12 cellular contexts compared by ENCODE assay signal in genomic region chr16:13390093-13390985, GRCh38.
DNase-seq lines count a peak whose midpoint lies in the region; ATAC-seq and TF ChIP-seq lines count a peak whose summit lies in the region.
"Had no signal": no experiment of that assay in that cellular context is flagged by ENCODE, and none has a peak within 500 bp of the region (broad histone marks: within the 10 kb centered on the region; RNA-seq: fewer than 3 reads in every experiment).

No MANE protein-coding gene starts in this region.

- no peaks in the 10 kb centered on the region for H3K4me1 Mint-ChIP-seq in activated T-helper 17 cell treated with anti-CD3 and anti-CD28 coated beads, Interleukin-2, amount 50 U/mL, for 72 hours

- H3K9me3 Mint-ChIP-seq in activated T-helper 17 cell treated with anti-CD3 and anti-CD28 coated beads, Interleukin-2, amount 50 U/mL, for 72 hours, result peaks cover 19% of the 10 kb centered on the region

- no peak for TF ChIP-seq CTCF in RWPE1 (conservative IDR thresholded peaks at IDR 0.05; ENCODE audit: low read depth)

- POLR2A ChIA-PET in RWPE1 (lab: Yijun Ruan, JAX; ENCODE audit: low non-redundant PET), result no interaction called here

- DNase-seq in NCI-H1092 treated with DMSO at 0.1 percent for 48 hours (lab: John Stamatoyannopoulos, UW) (peak; percentile 51), NCI-H1092 (lab: John Stamatoyannopoulos, UW) (no peak), NCI-H2107 treated with DMSO at 0.1 percent for 48 hours (lab: John Stamatoyannopoulos, UW; ENCODE audit: unreplicated experiment) (peak; percentile 92), renal cortical epithelial cell (ENCODE audit: low read depth) (peak; percentile 75), RWPE1 (ENCODE audit: low spot score) (no peak)
- no peak for DNase-seq in stimulated activated CD8-positive, alpha-beta memory T cell treated with anti-CD3 and anti-CD28 coated beads, Interleukin-4, amount 100 ng/mL, for 48 hours
- DNase-seq: adrenal gland, NCI-H226 had no signal

- CTCF ChIA-PET in RWPE1 (lab: Yijun Ruan, JAX), result no interaction called here

- peaks cover 6% of the 10 kb centered on the region for H3K27me3 Mint-ChIP-seq in activated T-helper 17 cell treated with anti-CD3 and anti-CD28 coated beads, Interleukin-2, amount 50 U/mL, for 72 hours

- H3K4me3 Mint-ChIP-seq in activated T-helper 17 cell treated with anti-CD3 and anti-CD28 coated beads, Interleukin-2, amount 50 U/mL, for 72 hours, result no peak overlapping the region

- H3K27ac ChIP-seq in RWPE1, result no peak overlapping the region
- H3K27ac ChIP-seq: 22Rv1, adrenal gland, prostate gland had no signal

- no peak overlapping the region for H3K27ac Mint-ChIP-seq in activated T-helper 17 cell treated with anti-CD3 and anti-CD28 coated beads, Interleukin-2, amount 50 U/mL, for 72 hours

- no peaks in the 10 kb centered on the region for H3K36me3 Mint-ChIP-seq in activated T-helper 17 cell treated with anti-CD3 and anti-CD28 coated beads, Interleukin-2, amount 50 U/mL, for 72 hours (ENCODE audit: low read depth)

- ATAC-seq in HG02852 (IDR thresholded peaks at IDR 0.05; ENCODE audit: unreplicated experiment), result peak; percentile 80
- no peak for ATAC-seq in activated T-helper 17 cell treated with anti-CD3 and anti-CD28 coated beads, Interleukin-2, amount 50 U/mL, for 72 hours (replicated peaks)

Comparison
In these comparisons a context has a peak if more than half of its experiments do, and no peak if none do; other contexts are left out.
1. DNase-seq: peak in NCI-H1092 treated with DMSO at 0.1 percent for 48 hours (single experiment), NCI-H2107 treated with DMSO at 0.1 percent for 48 hours (single experiment) and renal cortical epithelial cell (single experiment); none in NCI-H1092 (single experiment), stimulated activated CD8-positive, alpha-beta memory T cell treated with anti-CD3 and anti-CD28 coated beads, Interleukin-4, amount 100 ng/mL, for 48 hours (single experiment) and RWPE1 (single experiment).